Comparison of ENCODE assay signal across 17 cellular contexts in the genomic region with DNA sequence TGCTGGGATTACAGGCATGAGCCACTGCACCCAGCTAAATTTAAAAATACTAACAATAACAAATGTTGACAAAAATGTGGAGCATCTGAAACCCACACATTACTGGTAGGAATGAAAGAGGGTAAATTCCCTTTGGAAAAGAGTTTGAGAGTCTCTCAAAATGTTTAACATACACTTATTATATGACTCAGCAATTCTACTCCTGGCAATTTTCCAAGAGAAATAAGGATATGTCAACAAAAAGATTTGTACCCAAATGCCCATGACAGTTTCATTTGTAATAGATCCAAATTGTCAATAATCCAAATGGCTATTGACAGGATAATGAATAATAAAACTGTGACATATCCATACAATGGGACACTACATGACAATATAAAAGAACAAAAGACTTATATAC. TPM values are rescaled to one million over a fixed set of nuclear protein-coding genes. Genes with fewer than 3 reads are reported as not detected.
DNase-seq lines count a peak whose midpoint lies in the region; ATAC-seq and TF ChIP-seq lines count a peak whose summit lies in the region.
"Had no signal": no experiment of that assay in that cellular context is flagged by ENCODE, and none has a peak within 500 bp of the region (broad histone marks: within the 10 kb centered on the region; RNA-seq: fewer than 3 reads in every experiment).

No MANE protein-coding gene starts in this region.

- H3K27ac Mint-ChIP-seq in activated CD4-positive, alpha-beta T cell treated with anti-CD3 and anti-CD28 coated beads for 36 hours = peak overlapping the region; percentile 65
- H3K27ac Mint-ChIP-seq: activated B cell treated with CpG ODN at 0.5 μM for 24 hours had no signal

- no peaks in the 10 kb centered on the region for H3K9me3 ChIP-seq in adipocyte (ENCODE audit: control insufficient read depth, low read length)
- H3K9me3 ChIP-seq: gastroesophageal sphincter, lower lobe of right lung, SJSA1, thoracic aorta had no signal

- CTCF ChIA-PET in activated CD4-positive, alpha-beta T cell treated with anti-CD3 and anti-CD28 coated beads for 36 hours (lab: Charles Lee) = no interaction called here

- no peak overlapping the region for H3K4me3 Mint-ChIP-seq in activated CD4-positive, alpha-beta T cell treated with anti-CD3 and anti-CD28 coated beads for 36 hours
- H3K4me3 Mint-ChIP-seq: activated B cell treated with CpG ODN at 0.5 μM for 24 hours had no signal

- H3K9me3 Mint-ChIP-seq in activated CD4-positive, alpha-beta T cell treated with anti-CD3 and anti-CD28 coated beads for 36 hours (ENCODE audit: low read depth) = no peaks in the 10 kb centered on the region
- H3K9me3 Mint-ChIP-seq: activated B cell treated with CpG ODN at 0.5 μM for 24 hours had no signal

- TF ChIP-seq CTCF in LNCaP clone FGC (IDR thresholded peaks at IDR 0.05; ENCODE audit: control insufficient read depth, extremely low read depth, insufficient read depth) = no peak

- no peaks in the 10 kb centered on the region for H3K36me3 ChIP-seq in adipocyte (ENCODE audit: control insufficient read depth, insufficient read depth, low read length, severe bottlenecking)
- H3K36me3 ChIP-seq: gastroesophageal sphincter, SJSA1, thoracic aorta had no signal

- H3K4me3 ChIP-seq in LNCaP clone FGC (ENCODE audit: low read depth, low read length) (no peak overlapping the region), adipocyte (ENCODE audit: low read length) (no peak overlapping the region)
- H3K4me3 ChIP-seq: gastroesophageal sphincter, lower lobe of right lung, SJSA1, thoracic aorta had no signal

- H3K4me1 ChIP-seq in adipocyte (ENCODE audit: control insufficient read depth, insufficient read depth, low read length) = peaks cover 14% of the 10 kb centered on the region
- H3K4me1 ChIP-seq: lower lobe of right lung, parathyroid adenoma, SJSA1 had no signal

- POLR2A ChIA-PET in activated CD4-positive, alpha-beta T cell treated with anti-CD3 and anti-CD28 coated beads for 36 hours (lab: Charles Lee) = no interaction called here

- H3K27me3 Mint-ChIP-seq in activated CD4-positive, alpha-beta T cell treated with anti-CD3 and anti-CD28 coated beads for 36 hours = no peaks in the 10 kb centered on the region
- H3K27me3 Mint-ChIP-seq: activated B cell treated with CpG ODN at 0.5 μM for 24 hours had no signal

- no peak overlapping the region for H3K9ac ChIP-seq in adipocyte (ENCODE audit: low read length)
- H3K9ac ChIP-seq: parathyroid adenoma had no signal

- no peak for DNase-seq in activated CD4-positive, alpha-beta T cell treated with anti-CD3 and anti-CD28 coated beads for 36 hours
- no peak for DNase-seq in activated CD4-positive, alpha-beta T cell treated with anti-CD3 and anti-CD28 coated beads for 4 hours
- DNase-seq in LNCaP clone FGC (ENCODE audit: low read depth) = peak; percentile 59
- DNase-seq in adipocyte (ENCODE audit: low read depth) = peak; percentile 47
- peak; percentile 33 for DNase-seq in renal cortical epithelial cell (ENCODE audit: low read depth)
- DNase-seq in OCI-M2 (lab: John Stamatoyannopoulos, UW; ENCODE audit: unreplicated experiment) = no peak
- no peak for DNase-seq in stimulated activated CD4-positive, alpha-beta T cell treated with anti-CD3 and anti-CD28 coated beads, Interleukin-4, amount 100 ng/mL, for 1 hour
- no peak for DNase-seq in inferior parietal cortex (ENCODE audit: extremely low spot score)
- DNase-seq: activated B cell treated with CpG ODN at 0.5 μM for 24 hours; activated effector memory CD4-positive, alpha-beta T cell treated with anti-CD3 and anti-CD28 coated beads, Interleukin-2, amount 50 U/mL, for 16 hours; cerebellar nuclear complex; lower lobe of right lung; NCI-H2171 had no signal

- H3K27me3 ChIP-seq in adipocyte (replicated peaks; ENCODE audit: control insufficient read depth, insufficient read depth, low read length) = no peaks in the 10 kb centered on the region
- H3K27me3 ChIP-seq: gastroesophageal sphincter, SJSA1 had no signal

- no peak for ATAC-seq in activated CD4-positive, alpha-beta T cell treated with anti-CD3 and anti-CD28 coated beads for 36 hours
- ATAC-seq: gastroesophageal sphincter, lower lobe of right lung had no signal

- peaks cover 61% of the 10 kb centered on the region for H3K4me1 Mint-ChIP-seq in activated CD4-positive, alpha-beta T cell treated with anti-CD3 and anti-CD28 coated beads for 36 hours

- intact Hi-C loops in activated CD4-positive, alpha-beta T cell treated with anti-CD3 and anti-CD28 coated beads for 36 hours (cut with DNase I, micrococcal nuclease) = loop anchor here in 1 of 2 experiments (5.0 to 10.0 kb wide), 2 partner anchors 86 to 453 kb away; no protein-coding TSS in a partner anchor

- H3K36me3 Mint-ChIP-seq in activated CD4-positive, alpha-beta T cell treated with anti-CD3 and anti-CD28 coated beads for 36 hours (ENCODE audit: low read depth) = peaks cover 58% of the 10 kb centered on the region

RNA-seq across cellular contexts. Expression of gene HCLS1, which starts 9.0 kb away (rescaled TPM):
- 100 to 1,000 TPM; 200 to 235 TPM for total RNA-seq in activated CD4-positive, alpha-beta T cell treated with anti-CD3 and anti-CD28 coated beads for 36 hours
- 0.17 and 0.20 TPM in 2 replicates for total RNA-seq in renal cortical epithelial cell
- total RNA-seq: SJSA1 had no signal

RNA-seq across cellular contexts. Expression of gene FBXO40, which starts 58.5 kb away (rescaled TPM):
- total RNA-seq in activated CD4-positive, alpha-beta T cell treated with anti-CD3 and anti-CD28 coated beads for 36 hours = not detected
- not detected in 2 replicates for total RNA-seq in renal cortical epithelial cell
- total RNA-seq: activated B cell treated with CpG ODN at 0.5 μM for 24 hours, SJSA1, thoracic aorta had no signal

Comparison
In these comparisons a context has a peak if more than half of its experiments do, and no peak if none do; other contexts are left out.
1. DNase-seq: peak in LNCaP clone FGC (single experiment), adipocyte (single experiment) and renal cortical epithelial cell (single experiment); none in activated CD4-positive, alpha-beta T cell treated with anti-CD3 and anti-CD28 coated beads for 36 hours (single experiment), activated CD4-positive, alpha-beta T cell treated with anti-CD3 and anti-CD28 coated beads for 4 hours (0 of 2), OCI-M2 (single experiment), stimulated activated CD4-positive, alpha-beta T cell treated with anti-CD3 and anti-CD28 coated beads, Interleukin-4, amount 100 ng/mL, for 1 hour (single experiment) and inferior parietal cortex (single experiment).
2. RNA of gene HCLS1, which starts 9.0 kb away (total RNA-seq): 200 to 235 TPM in activated CD4-positive, alpha-beta T cell treated with anti-CD3 and anti-CD28 coated beads for 36 hours; 0.17 to 0.20 TPM in renal cortical epithelial cell; every median in the first group is over 100 times any median in the second.